Comparison of ENCODE assay signal across 15 cellular contexts in the genomic region with DNA sequence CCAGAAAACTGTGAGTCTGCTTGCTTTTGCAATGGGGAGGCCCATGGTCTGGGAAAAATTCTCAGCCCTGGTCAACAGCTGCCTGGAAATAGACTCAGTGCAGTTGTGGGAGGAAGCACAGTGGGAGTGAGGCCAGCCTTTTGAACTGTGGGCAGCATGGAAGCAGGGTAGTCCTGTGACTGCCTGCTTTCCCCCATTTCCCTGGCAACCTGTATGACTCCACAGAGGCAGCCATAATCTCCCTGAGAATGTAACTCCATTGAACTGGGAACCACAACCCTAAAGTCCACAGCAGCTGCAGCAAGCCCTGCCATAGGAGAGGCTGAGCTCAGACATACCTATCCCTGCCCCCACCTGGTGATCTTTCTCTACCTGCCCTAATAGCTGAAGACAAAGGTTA.
DNase-seq lines count a peak whose midpoint lies in the region; ATAC-seq, FAIRE-seq and TF ChIP-seq lines count a peak whose summit lies in the region.
"Had no signal": no experiment of that assay in that cellular context is flagged by ENCODE, and none has a peak within 500 bp of the region (broad histone marks: within the 10 kb centered on the region; RNA-seq: fewer than 3 reads in every experiment).

No MANE protein-coding gene starts in this region.

- no peak overlapping the region for H3K4me3 ChIP-seq in SJCRH30
- no peak overlapping the region for H3K4me3 ChIP-seq in neural progenitor cell
- no peak overlapping the region for H3K4me3 ChIP-seq in small intestine (ENCODE audit: low read depth in 1 of 2, low read length in 2 of 2)
- H3K4me3 ChIP-seq: BLaER1 treated with 17β-estradiol and CSF1 and Interleukin-3, amounts not matched to agents 10 nM and 100 nM; K562; SJSA1 had no signal

- FAIRE-seq in small intestine (lab: Jason Lieb, UNC): no peak
- FAIRE-seq: K562 had no signal

- H3K4me3 Mint-ChIP-seq in neural progenitor cell: peak overlapping the region; percentile 68
- no peak overlapping the region for H3K4me3 Mint-ChIP-seq in activated CD8-positive, alpha-beta T cell treated with anti-CD3 and anti-CD28 coated beads for 36 hours
- H3K4me3 Mint-ChIP-seq: CD8-positive, alpha-beta T cell had no signal

- no peak for TF ChIP-seq CTCF in neural progenitor cell (IDR thresholded peaks at IDR 0.05)
- TF ChIP-seq CTCF in activated CD8-positive, alpha-beta T cell treated with anti-CD3 and anti-CD28 coated beads for 36 hours (IDR thresholded peaks at IDR 0.05): no peak

- peak overlapping the region; percentile 85 for H2AFZ ChIP-seq in neural progenitor cell (replicated peaks)

- H3K4me2 ChIP-seq in neural progenitor cell: no peak overlapping the region

- no peak for ATAC-seq in GM19452 (IDR thresholded peaks at IDR 0.05; ENCODE audit: unreplicated experiment)
- no peak for ATAC-seq in activated CD8-positive, alpha-beta T cell treated with anti-CD3 and anti-CD28 coated beads for 36 hours
- ATAC-seq: CD8-positive, alpha-beta T cell; HCT116; K562; Panc1 had no signal

- H3K27ac Mint-ChIP-seq in neural progenitor cell: peak overlapping the region; percentile 87
- no peak overlapping the region for H3K27ac Mint-ChIP-seq in activated CD8-positive, alpha-beta T cell treated with anti-CD3 and anti-CD28 coated beads for 36 hours
- H3K27ac Mint-ChIP-seq: CD8-positive, alpha-beta T cell had no signal

- H3F3A ChIP-seq in neural progenitor cell (ENCODE audit: low read depth): no peaks in the 10 kb centered on the region

- CTCF ChIA-PET in activated CD8-positive, alpha-beta T cell treated with anti-CD3 and anti-CD28 coated beads for 36 hours (lab: Charles Lee): no interaction called here

- peak; percentile 10 to 34 for DNase-seq in SJCRH30
- DNase-seq in ecto neural progenitor cell (ENCODE audit: low spot score): peak; percentile 60
- DNase-seq in neural progenitor cell (ENCODE audit: low spot score): peak; percentile 43
- peak; percentile 3 for DNase-seq in small intestine
- no peak for DNase-seq in ureter (ENCODE audit: low spot score)
- no peak for DNase-seq in activated CD8-positive, alpha-beta T cell treated with anti-CD3 and anti-CD28 coated beads for 36 hours
- DNase-seq: CD8-positive, alpha-beta T cell; DMS79; NCI-H1694 treated with DMSO at 0.1 percent for 48 hours had no signal

- H3K9me3 ChIP-seq in SJCRH30 (replicated peaks) (no peaks in the 10 kb centered on the region), neural progenitor cell (ENCODE audit: low read depth) (no peaks in the 10 kb centered on the region), small intestine (ENCODE audit: control insufficient read depth, low read depth) (no peaks in the 10 kb centered on the region)
- H3K9me3 ChIP-seq: BLaER1 treated with 17β-estradiol and CSF1 and Interleukin-3, amounts not matched to agents 10 nM and 100 nM; SJSA1 had no signal

- POLR2A ChIA-PET in activated CD8-positive, alpha-beta T cell treated with anti-CD3 and anti-CD28 coated beads for 36 hours (lab: Charles Lee): no interaction called here

- H3K27me3 ChIP-seq in SJCRH30 (no peaks in the 10 kb centered on the region), neural progenitor cell (no peaks in the 10 kb centered on the region), small intestine (ENCODE audit: control insufficient read depth in 2 of 2, insufficient read depth in 2 of 2, low read length in 2 of 2) (no peaks in the 10 kb centered on the region)
- H3K27me3 ChIP-seq: BLaER1 treated with 17β-estradiol and CSF1 and Interleukin-3, amounts not matched to agents 10 nM and 100 nM; SJSA1 had no signal

- no peak overlapping the region for H3K27ac ChIP-seq in SJCRH30
- H3K27ac ChIP-seq in neural progenitor cell: no peak overlapping the region
- H3K27ac ChIP-seq in small intestine (ENCODE audit: low read depth in 1 of 2, low read length in 1 of 2): no peak overlapping the region
- H3K27ac ChIP-seq: BLaER1 treated with 17β-estradiol and CSF1 and Interleukin-3, amounts not matched to agents 10 nM and 100 nM; SJSA1 had no signal

- H3K36me3 Mint-ChIP-seq in neural progenitor cell: peaks cover 2% of the 10 kb centered on the region
- H3K36me3 Mint-ChIP-seq in activated CD8-positive, alpha-beta T cell treated with anti-CD3 and anti-CD28 coated beads for 36 hours (ENCODE audit: low read depth): no peaks in the 10 kb centered on the region
- H3K36me3 Mint-ChIP-seq: CD8-positive, alpha-beta T cell had no signal

- H3K4me1 ChIP-seq in SJCRH30 (no peaks in the 10 kb centered on the region), neural progenitor cell (peaks cover 6% of the 10 kb centered on the region), small intestine (ENCODE audit: control insufficient read depth in 2 of 2, insufficient read depth in 1 of 2, low read depth in 1 of 2, low read length in 1 of 2) (no peaks in the 10 kb centered on the region)
- H3K4me1 ChIP-seq: SJSA1 had no signal

- no peaks in the 10 kb centered on the region for H4K20me1 ChIP-seq in neural progenitor cell (ENCODE audit: low read depth)
- H4K20me1 ChIP-seq: BLaER1 treated with 17β-estradiol and CSF1 and Interleukin-3, amounts not matched to agents 10 nM and 100 nM had no signal

- peaks cover 25% of the 10 kb centered on the region for H3K9me3 Mint-ChIP-seq in neural progenitor cell
- H3K9me3 Mint-ChIP-seq in activated CD8-positive, alpha-beta T cell treated with anti-CD3 and anti-CD28 coated beads for 36 hours: peaks cover 8% of the 10 kb centered on the region

- H3K27me3 Mint-ChIP-seq in neural progenitor cell (ENCODE audit: insufficient read depth, low read depth): peaks cover under 1% of the 10 kb centered on the region
- no peaks in the 10 kb centered on the region for H3K27me3 Mint-ChIP-seq in activated CD8-positive, alpha-beta T cell treated with anti-CD3 and anti-CD28 coated beads for 36 hours

- intact Hi-C loops in activated CD8-positive, alpha-beta T cell treated with anti-CD3 and anti-CD28 coated beads for 36 hours (cut with micrococcal nuclease): no loop called here

- H3K79me2 ChIP-seq in neural progenitor cell (ENCODE audit: low read depth): no peaks in the 10 kb centered on the region

- H3K36me3 ChIP-seq in SJCRH30: no peaks in the 10 kb centered on the region
- no peaks in the 10 kb centered on the region for H3K36me3 ChIP-seq in neural progenitor cell
- H3K36me3 ChIP-seq in small intestine (ENCODE audit: control insufficient read depth in 2 of 2, insufficient read depth in 2 of 2, low read length in 2 of 2): no peaks in the 10 kb centered on the region
- H3K36me3 ChIP-seq: BLaER1 treated with 17β-estradiol and CSF1 and Interleukin-3, amounts not matched to agents 10 nM and 100 nM; SJSA1 had no signal

- no peak overlapping the region for H3K9ac ChIP-seq in neural progenitor cell
- H3K9ac ChIP-seq: BLaER1 treated with 17β-estradiol and CSF1 and Interleukin-3, amounts not matched to agents 10 nM and 100 nM had no signal

- peaks cover 28% of the 10 kb centered on the region for H3K4me1 Mint-ChIP-seq in neural progenitor cell
- no peaks in the 10 kb centered on the region for H3K4me1 Mint-ChIP-seq in activated CD8-positive, alpha-beta T cell treated with anti-CD3 and anti-CD28 coated beads for 36 hours (ENCODE audit: low read depth)

Comparison
In these comparisons a context has a peak if more than half of its experiments do, and no peak if none do; other contexts are left out.
1. DNase-seq: peak in SJCRH30 (2 of 2), ecto neural progenitor cell (single experiment), neural progenitor cell (single experiment) and small intestine (single experiment); none in ureter (single experiment) and activated CD8-positive, alpha-beta T cell treated with anti-CD3 and anti-CD28 coated beads for 36 hours (single experiment).